Comparison of ENCODE assay signal across 12 cellular contexts in genomic region chr1:4028139-4028501, GRCh38.
A peak's percentile ranks its signal among the peaks of the same experiment; 100 is the strongest.
DNase-seq lines count a peak whose midpoint lies in the region; ATAC-seq and TF ChIP-seq lines count a peak whose summit lies in the region.
"Had no signal": no experiment of that assay in that cellular context is flagged by ENCODE, and none has a peak within 500 bp of the region (broad histone marks: within the 10 kb centered on the region; RNA-seq: fewer than 3 reads in every experiment).

No MANE protein-coding gene starts in this region.

- peak overlapping the region in 2 of 4 donors; percentile 88 to 91 for H3K4me3 Mint-ChIP-seq in IgD-negative memory B cell
- H3K4me3 Mint-ChIP-seq in activated B cell treated with CpG ODN at 0.5 μM for 24 hours: peak overlapping the region; percentile 28
- peak overlapping the region in 7 of 8 donors; percentile 8 to 89 (median 74) for H3K4me3 Mint-ChIP-seq in naive B cell
- H3K4me3 Mint-ChIP-seq: CD4-positive, CD25-positive, alpha-beta regulatory T cell; GM23338 had no signal

- peaks cover 22 to 29% (median 29%) of the 10 kb centered on the region in 3 donors for H3K4me1 Mint-ChIP-seq in IgD-negative memory B cell
- H3K4me1 Mint-ChIP-seq in activated B cell treated with CpG ODN at 0.5 μM for 24 hours: peaks cover 63% of the 10 kb centered on the region
- H3K4me1 Mint-ChIP-seq in naive B cell: peaks cover 65 to 69% (median 67%) of the 10 kb centered on the region in 3 donors
- H3K4me1 Mint-ChIP-seq: CD4-positive, CD25-positive, alpha-beta regulatory T cell had no signal

- peaks cover 6% of the 10 kb centered on the region for H3K36me3 Mint-ChIP-seq in IgD-negative memory B cell
- H3K36me3 Mint-ChIP-seq in activated B cell treated with CpG ODN at 0.5 μM for 24 hours (ENCODE audit: low read depth): no peaks in the 10 kb centered on the region
- H3K36me3 Mint-ChIP-seq in naive B cell: peaks cover 4 to 12% of the 10 kb centered on the region in 2 donors
- H3K36me3 Mint-ChIP-seq: CD4-positive, CD25-positive, alpha-beta regulatory T cell had no signal

- CTCF ChIA-PET in activated B cell treated with CpG ODN at 0.5 μM for 24 hours (lab: Charles Lee): no interaction called here

- H3K27me3 Mint-ChIP-seq in IgD-negative memory B cell: peaks cover 9% of the 10 kb centered on the region
- H3K27me3 Mint-ChIP-seq in activated B cell treated with CpG ODN at 0.5 μM for 24 hours: no peaks in the 10 kb centered on the region
- H3K27me3 Mint-ChIP-seq in naive B cell: no peaks in the 10 kb centered on the region

- DNase-seq in activated B cell treated with CpG ODN at 0.5 μM for 24 hours (no peak), naive B cell (no peak), NCI-H2196 (lab: John Stamatoyannopoulos, UW; ENCODE audit: unreplicated experiment) (no peak), Right ventricle myocardium superior (no peak)
- no peak for DNase-seq in stimulated activated CD4-positive, alpha-beta T cell treated with anti-CD3 and anti-CD28 coated beads, Interleukin-15, amount 100 ng/mL, for 24 hours
- DNase-seq: CD4-positive, CD25-positive, alpha-beta regulatory T cell; DMS53; IMR-90 had no signal

- H3K27ac Mint-ChIP-seq in IgD-negative memory B cell (peak overlapping the region; percentile 79 to 97 (median 91)), activated B cell treated with CpG ODN at 0.5 μM for 24 hours (peak overlapping the region; percentile 75), naive B cell (peak overlapping the region; percentile 85 to 98 (median 96))
- H3K27ac Mint-ChIP-seq: CD4-positive, CD25-positive, alpha-beta regulatory T cell; GM23338 had no signal

- POLR2A ChIA-PET in activated B cell treated with CpG ODN at 0.5 μM for 24 hours (lab: Charles Lee): interaction anchor here (1.0 kb wide), 1 partner anchor 16 kb away, joined by 3 read pairs; no protein-coding TSS in a partner anchor

- H3K9me3 Mint-ChIP-seq in IgD-negative memory B cell (peaks cover 0 to 2% (median 0%) of the 10 kb centered on the region in 3 donors), activated B cell treated with CpG ODN at 0.5 μM for 24 hours (peaks cover 3% of the 10 kb centered on the region), naive B cell (peaks cover 0 to 12% (median 4%) of the 10 kb centered on the region in 7 donors)

- intact Hi-C loops in activated B cell treated with CpG ODN at 0.5 μM for 24 hours (cut with micrococcal nuclease) (no loop called here), Right ventricle myocardium superior (cut with DNase I) (no loop called here)

- no peak for ATAC-seq in activated B cell treated with CpG ODN at 0.5 μM for 24 hours (ENCODE audit: low read depth)
- ATAC-seq in naive B cell (ENCODE audit: low read depth in 2 of 2): no peak
- ATAC-seq in Right ventricle myocardium superior (ENCODE audit: poor library complexity): no peak
- no peak for ATAC-seq in GM18517 (IDR thresholded peaks at IDR 0.05; ENCODE audit: unreplicated experiment)
- ATAC-seq: A549 had no signal

- no peak for TF ChIP-seq CTCF in activated B cell treated with CpG ODN at 0.5 μM for 24 hours (IDR thresholded peaks at IDR 0.05)
